ENCODE assay signal across 29 cellular contexts in genomic region chr2:12107849-12108420, GRCh38.
DNase-seq lines count a peak whose midpoint lies in the region; ATAC-seq, FAIRE-seq and TF ChIP-seq lines count a peak whose summit lies in the region.
"Had no signal": no experiment of that assay in that cellular context is flagged by ENCODE, and none has a peak within 500 bp of the region (broad histone marks: within the 10 kb centered on the region; RNA-seq: fewer than 3 reads in every experiment).

No MANE protein-coding gene starts in this region.

- H4K5ac ChIP-seq in H1 (ENCODE audit: insufficient read length, low read depth, low read length): no peak overlapping the region

- H3K4me1 ChIP-seq in DOHH2 (ENCODE audit: control insufficient read depth, low read length) (peaks cover 53% of the 10 kb centered on the region), OCI-LY1 (ENCODE audit: insufficient read depth, low read length, severe bottlenecking) (peaks cover 88% of the 10 kb centered on the region), H1 (replicated peaks in 1 of 4; ENCODE audit: control insufficient read depth in 3 of 4, insufficient read depth in 4 of 4, low read length in 3 of 4) (no peaks in the 10 kb centered on the region; a peak in 2 of 7 replicates), osteoblast (ENCODE audit: insufficient read depth, low read length) (peaks cover 27% of the 10 kb centered on the region)
- H3K4me1 ChIP-seq: adrenal gland, gastroesophageal sphincter had no signal

- H3K9me2 ChIP-seq in DOHH2 (replicated peaks; ENCODE audit: control insufficient read depth, low read length) (no peaks in the 10 kb centered on the region), OCI-LY1 (ENCODE audit: low read depth, low read length) (no peaks in the 10 kb centered on the region)

- ATAC-seq in HG02678 (IDR thresholded peaks at IDR 0.05; ENCODE audit: unreplicated experiment): no peak
- ATAC-seq: CD8-positive, alpha-beta T cell; gastroesophageal sphincter; T-helper 17 cell had no signal

- H3K18ac ChIP-seq in H1 (ENCODE audit: extremely low read depth, low read length): no peak overlapping the region

- no peak overlapping the region for H3K56ac ChIP-seq in H1 (replicated peaks; ENCODE audit: insufficient read length, low read depth, low read length)

- peak overlapping the region; percentile 67; the same call in 1 of the 2 replicates for H2BK15ac ChIP-seq in H1 (ENCODE audit: low read length)

- H3K4me3 ChIP-seq in DOHH2 (ENCODE audit: low read length) (peak overlapping the region; percentile 22; the same call in 1 of the 2 replicates), OCI-LY1 (ENCODE audit: low read depth, low read length, poor library complexity, severe bottlenecking) (peak overlapping the region; percentile 77), H1 (ENCODE audit: extremely low read depth in 1 of 4, insufficient read depth in 2 of 4, low read depth in 3 of 4, low read length in 4 of 4) (no peak overlapping the region), osteoblast (ENCODE audit: insufficient read depth, low read length) (no peak overlapping the region)
- H3K4me3 ChIP-seq: adrenal gland, dorsolateral prefrontal cortex, gastroesophageal sphincter, GM23248, tibial nerve had no signal

- H3K36me3 ChIP-seq in DOHH2 (ENCODE audit: control insufficient read depth, low read length) (no peaks in the 10 kb centered on the region), OCI-LY1 (ENCODE audit: insufficient read depth, low read length) (peaks cover 65% of the 10 kb centered on the region), H1 (ENCODE audit: control insufficient read depth in 2 of 4, insufficient read depth in 4 of 4, low read length in 3 of 4) (no peaks in the 10 kb centered on the region), osteoblast (ENCODE audit: insufficient read depth, low read length) (no peaks in the 10 kb centered on the region)
- H3K36me3 ChIP-seq: adrenal gland, gastroesophageal sphincter, tibial nerve had no signal

- H3K27me3 ChIP-seq in DOHH2 (ENCODE audit: control insufficient read depth, low read length) (no peaks in the 10 kb centered on the region), OCI-LY1 (ENCODE audit: insufficient read depth, low read length) (no peaks in the 10 kb centered on the region), H1 (replicated peaks in 1 of 4; ENCODE audit: control insufficient read depth in 3 of 4, extremely low read depth in 1 of 4, insufficient read depth in 3 of 4, low read length in 3 of 4) (no peaks in the 10 kb centered on the region), osteoblast (ENCODE audit: insufficient read depth, low read length) (no peaks in the 10 kb centered on the region)
- H3K27me3 ChIP-seq: adrenal gland, gastroesophageal sphincter, tibial nerve had no signal

- TF ChIP-seq POLR2A in H1 (IDR thresholded peaks at IDR 0.05; ENCODE audit: control extremely low read depth in 1 of 2, low read depth in 2 of 2, low read length in 2 of 2): no peak

- no peaks in the 10 kb centered on the region for H3K23me2 ChIP-seq in H1 (ENCODE audit: low read depth, low read length)

- H3K79me1 ChIP-seq in H1 (ENCODE audit: low read depth, low read length): no peaks in the 10 kb centered on the region

- no peak for TF ChIP-seq EP300 in H1 (IDR thresholded peaks at IDR 0.05; ENCODE audit: borderline replicate concordance in 1 of 2, low read depth in 2 of 2, low read length in 2 of 2)

- H3K9me3 ChIP-seq in DOHH2 (ENCODE audit: control insufficient read depth, insufficient read depth, low read length) (no peaks in the 10 kb centered on the region), OCI-LY1 (ENCODE audit: low read length) (no peaks in the 10 kb centered on the region; the same call in 1 of the 2 replicates), H1 (ENCODE audit: insufficient read depth in 2 of 2, low read depth in 1 of 2, low read length in 1 of 2) (no peaks in the 10 kb centered on the region), osteoblast (ENCODE audit: low read depth, low read length) (no peaks in the 10 kb centered on the region)
- H3K9me3 ChIP-seq: adrenal gland, gastroesophageal sphincter, tibial nerve had no signal

- peak overlapping the region; percentile 77 for H2BK12ac ChIP-seq in H1 (ENCODE audit: low read depth, low read length)

- no peak for DNase-seq in H1 (ENCODE audit: low read depth in 1 of 2, low spot score in 2 of 2)
- peak; percentile 74 for DNase-seq in osteoblast (ENCODE audit: insufficient read length, low spot score, missing footprints)
- DNase-seq in activated T-cell treated with anti-CD3 and anti-CD28 coated beads, Interleukin-2, amount 50 U/mL, for 1 hour: no peak
- DNase-seq in putamen (ENCODE audit: low spot score): no peak
- DNase-seq: activated CD4-positive, alpha-beta T cell treated with anti-CD3 and anti-CD28 coated beads, Interleukin-2, amount 50 U/mL, for 1 hour; activated gamma-delta T cell; adrenal gland; caudate nucleus; CD8-positive, alpha-beta T cell; dorsolateral prefrontal cortex; GM23248; naive B cell; NCI-H1092 treated with DMSO at 0.1 percent for 48 hours; NCI-H2081 treated with DMSO at 0.1 percent for 48 hours; NCI-H524; posterior cingulate gyrus; SIG-M5; small intestine; stimulated activated CD4-positive, alpha-beta T cell treated with anti-CD3 and anti-CD28 coated beads, Interleukin-2, amount 100 ng/mL, for 48 hours; stimulated activated naive CD4-positive, alpha-beta T cell treated with Interleukin-2 at 50 U/mL for 16 hours; T-helper 17 cell had no signal

- CTCF ChIA-PET in H1 (lab: Charles Lee; ENCODE audit: partially characterized antibody): interaction anchor here (2.5 kb wide), 1 partner anchor 11 kb away, joined by 8 read pairs; no protein-coding TSS in a partner anchor

- H3K4me2 ChIP-seq in DOHH2 (ENCODE audit: low read length) (peak overlapping the region; percentile 20), OCI-LY1 (ENCODE audit: low read length) (peak overlapping the region; percentile 88), H1 (ENCODE audit: insufficient read depth in 1 of 2, low read depth in 2 of 2, low read length in 2 of 2) (no peak overlapping the region), osteoblast (ENCODE audit: insufficient read depth, low read length) (no peak overlapping the region)
- H3K4me2 ChIP-seq: KMS-11 had no signal

- H4K20me1 ChIP-seq in DOHH2 (ENCODE audit: control insufficient read depth, insufficient read depth, low read depth, low read length) (no peaks in the 10 kb centered on the region), OCI-LY1 (ENCODE audit: insufficient read depth, low read length) (no peaks in the 10 kb centered on the region), H1 (replicated peaks in 1 of 2; ENCODE audit: control insufficient read depth in 1 of 2, insufficient read depth in 2 of 2, low read length in 2 of 2) (no peaks in the 10 kb centered on the region), osteoblast (ENCODE audit: insufficient read depth, low read length) (no peaks in the 10 kb centered on the region)

- no peak overlapping the region for H4K91ac ChIP-seq in H1 (replicated peaks; ENCODE audit: insufficient read length, low read length)

- WGBS in H1 (ENCODE audit: extremely low coverage in 1 of 2, insufficient coverage in 1 of 2, insufficient read length in 1 of 2, insufficient replicate concordance in 2 of 2, low coverage in 1 of 2, low lambda C conversion rate in 2 of 2, missing lambda C conversion rate in 1 of 2), 2 experiments: 88% methylated on average over 6 of the region's 6 CpGs; no CpG with 5 or more reads in 1 of the 2 experiments

- H3K9ac ChIP-seq in OCI-LY1 (ENCODE audit: low read length) (peak overlapping the region; percentile 96), H1 (replicated peaks in 1 of 4; ENCODE audit: extremely low read depth in 1 of 4, low read depth in 3 of 4, low read length in 3 of 4) (no peak overlapping the region)
- H3K9ac ChIP-seq: GM23248, KMS-11 had no signal

- H4K8ac ChIP-seq in H1 (ENCODE audit: extremely low read depth, insufficient read depth, low read length): no peak overlapping the region

- H2AK5ac ChIP-seq in H1 (ENCODE audit: low read depth, low read length): no peak overlapping the region

- no peak overlapping the region for H3K23ac ChIP-seq in H1 (ENCODE audit: insufficient read length)

- H2BK20ac ChIP-seq in H1 (ENCODE audit: low read length): peak overlapping the region; percentile 76; the same call in 1 of the 2 replicates

- H3K79me2 ChIP-seq in DOHH2 (ENCODE audit: control insufficient read depth, low read length): no peaks in the 10 kb centered on the region
- H3K79me2 ChIP-seq in OCI-LY1 (ENCODE audit: insufficient read depth, low read length): peaks cover 34% of the 10 kb centered on the region
- no peaks in the 10 kb centered on the region for H3K79me2 ChIP-seq in H1 (ENCODE audit: control insufficient read depth in 1 of 2, insufficient read depth in 2 of 2, low read length in 2 of 2)
- H3K79me2 ChIP-seq in osteoblast (ENCODE audit: insufficient read depth, low read length): no peaks in the 10 kb centered on the region

- no peak for FAIRE-seq in H1 (lab: Jason Lieb, UNC)
- FAIRE-seq: GM12891, GM19239, small intestine had no signal

- no peak for TF ChIP-seq CTCF in DOHH2 (IDR thresholded peaks at IDR 0.05; ENCODE audit: low read depth, low read length, poor library complexity, severe bottlenecking)
- TF ChIP-seq CTCF in OCI-LY1 (IDR thresholded peaks at IDR 0.05; ENCODE audit: low read length): no peak
- TF ChIP-seq CTCF in H1 (IDR thresholded peaks at IDR 0.05; ENCODE audit: control extremely low read depth in 1 of 3, insufficient read depth in 1 of 3, low read depth in 1 of 3, low read length in 3 of 3): no peak
- no peak for TF ChIP-seq CTCF in osteoblast (IDR thresholded peaks at IDR 0.05; ENCODE audit: extremely low read depth, low read depth, low read length)

- 0 out of 2 replicates have a peak overlapping the region, but pooled peaks have one; percentile 44 for H2BK5ac ChIP-seq in H1 (ENCODE audit: low read depth, low read length)

- no peak overlapping the region for H3K27ac ChIP-seq in DOHH2 (ENCODE audit: low read depth, low read length)
- H3K27ac ChIP-seq in OCI-LY1 (ENCODE audit: low read depth, low read length, poor library complexity, severe bottlenecking): peak overlapping the region; percentile 97
- H3K27ac ChIP-seq in H1 (ENCODE audit: low read depth, low read length): no peak overlapping the region
- no peak overlapping the region for H3K27ac ChIP-seq in osteoblast (ENCODE audit: low read depth, low read length)
- H3K27ac ChIP-seq: adrenal gland, dorsolateral prefrontal cortex, gastroesophageal sphincter, GM23248, KMS-11, tibial nerve had no signal

- no peak overlapping the region for H3K14ac ChIP-seq in H1 (ENCODE audit: insufficient read length)

- H3F3A ChIP-seq in DOHH2 (ENCODE audit: control insufficient read depth, insufficient read depth) (no peaks in the 10 kb centered on the region), OCI-LY1 (ENCODE audit: insufficient read depth, low read length) (peaks cover 12% of the 10 kb centered on the region)

- H3K4ac ChIP-seq in H1 (replicated peaks; ENCODE audit: insufficient read length, low read depth, low read length): no peak overlapping the region

- no peak overlapping the region for H2BK120ac ChIP-seq in H1 (replicated peaks; ENCODE audit: low read depth, low read length)

- no peak for TF ChIP-seq RAD21 in H1 (IDR thresholded peaks at IDR 0.05 in 1 of 2, conservative IDR thresholded peaks at IDR 0.05 in 1 of 2; ENCODE audit: low read depth in 2 of 2, low read length in 2 of 2)

- POLR2A ChIA-PET in H1 (lab: Charles Lee; ENCODE audit: partially characterized antibody): interaction anchor here (0.6 to 1.0 kb wide), 2 partner anchors 11 to 252 kb away, joined by 3 to 4 read pairs; no protein-coding TSS in a partner anchor

- no peak overlapping the region for H2AFZ ChIP-seq in OCI-LY1 (ENCODE audit: low read length)
- H2AFZ ChIP-seq in H1 (ENCODE audit: low read length): 0 out of 2 replicates have a peak overlapping the region, but pooled peaks have one; percentile 37
- peak overlapping the region; percentile 48 for H2AFZ ChIP-seq in osteoblast (ENCODE audit: low read length)
- H2AFZ ChIP-seq: GM23248 had no signal

Comparison
In these comparisons a context has a peak if more than half of its experiments do, and no peak if none do; other contexts are left out.
1. H3K4me2 ChIP-seq: peak in DOHH2 (single experiment) and OCI-LY1 (single experiment); none in H1 (0 of 2) and osteoblast (single experiment).
2. H3K4me3 ChIP-seq: peak in DOHH2 (single experiment) and OCI-LY1 (single experiment); none in H1 (0 of 4) and osteoblast (single experiment).